8 cellular contexts compared by ENCODE assay signal in the genomic region with DNA sequence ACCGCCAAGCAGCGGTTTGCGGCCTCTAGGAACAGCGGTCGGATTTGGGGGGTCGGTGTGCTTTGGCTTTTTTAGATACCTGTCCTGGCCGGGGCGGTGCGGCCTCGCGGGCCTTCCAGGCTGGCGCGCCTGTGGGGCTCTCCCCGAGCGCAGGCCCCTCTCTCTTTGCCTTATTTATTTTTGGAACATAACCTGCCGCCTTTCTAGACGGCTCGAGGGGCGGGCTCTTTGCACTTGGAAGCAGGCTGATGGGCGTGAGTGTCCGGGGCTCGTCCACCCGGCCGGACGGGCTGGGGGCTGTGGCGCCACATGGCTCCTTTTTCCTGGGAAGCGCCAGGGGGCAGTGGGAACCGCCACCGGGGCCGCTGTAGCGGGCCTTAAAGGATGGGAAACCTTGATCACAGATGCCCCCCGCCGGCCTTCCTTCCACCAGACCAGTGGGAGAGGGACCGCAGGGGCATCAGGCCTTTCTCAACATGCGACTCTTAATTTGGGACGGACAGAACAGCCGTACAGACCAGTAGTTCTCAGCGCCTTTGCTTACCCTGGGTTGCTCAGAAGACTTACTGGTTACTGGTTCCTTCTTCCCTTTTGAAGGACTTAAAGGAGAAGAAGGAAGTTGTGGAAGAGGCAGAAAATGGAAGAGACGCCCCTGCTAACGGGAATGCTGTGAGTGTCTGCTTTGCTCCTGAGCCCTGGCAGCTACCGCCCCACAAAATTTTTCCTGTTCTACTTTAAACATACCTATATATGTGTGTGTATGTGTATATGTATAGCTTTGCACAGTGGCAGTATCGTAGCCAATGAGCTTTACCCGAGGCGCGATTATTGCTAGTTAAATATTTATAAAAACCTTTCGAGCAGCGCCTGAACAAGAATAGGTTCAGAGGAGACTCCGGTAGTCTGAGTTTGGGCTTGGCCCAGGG. TPM values are rescaled to one million over a fixed set of nuclear protein-coding genes. Genes with fewer than 3 reads are reported as not detected.
DNase-seq lines count a peak whose midpoint lies in the region; ATAC-seq, FAIRE-seq and TF ChIP-seq lines count a peak whose summit lies in the region.

No MANE protein-coding gene starts in this region.

- CTCF ChIA-PET in activated CD4-positive, alpha-beta memory T cell treated with anti-CD3 and anti-CD28 coated beads, Interleukin-2, amount 10 ng/mL, durations not matched to agents 7 days and 5 days (lab: Charles Lee) = interaction anchor here (4.4 to 12.1 kb wide), 4 partner anchors 34 to 99 kb away, joined by 67 to 244 read pairs (median 134); no protein-coding TSS in a partner anchor

- H3K4me3 Mint-ChIP-seq in activated CD4-positive, alpha-beta memory T cell treated with anti-CD3 and anti-CD28 coated beads, Interleukin-2, amount 10 ng/mL, durations not matched to agents 7 days and 5 days = peak overlapping the region; percentile 81

- H3K4me2 ChIP-seq in osteoblast (ENCODE audit: insufficient read depth, low read length) = peak overlapping the region; percentile 81

- peak; percentile 13 for TF ChIP-seq CTCF in fibroblast of pulmonary artery (IDR thresholded peaks at IDR 0.05; ENCODE audit: low read length, missing control alignments)
- TF ChIP-seq CTCF in osteoblast (IDR thresholded peaks at IDR 0.05; ENCODE audit: extremely low read depth, low read depth, low read length) = peak; percentile 6
- no peak for TF ChIP-seq CTCF in D721Med (IDR thresholded peaks at IDR 0.05; ENCODE audit: insufficient read depth, missing control alignments)

- POLR2A ChIA-PET in activated CD4-positive, alpha-beta memory T cell treated with anti-CD3 and anti-CD28 coated beads, Interleukin-2, amount 10 ng/mL, durations not matched to agents 7 days and 5 days (lab: Charles Lee) = interaction anchor here (1.0 to 6.3 kb wide), 11 partner anchors 11 to 247 kb away, joined by 4 to 141 read pairs (median 30); partner anchors contain the start of gene NCL

- peak; percentile 37 for DNase-seq in ACHN
- DNase-seq in HAP-1 (ENCODE audit: low spot score in 2 of 2) = peak; percentile 6 to 60
- peak; percentile 35 for DNase-seq in activated CD4-positive, alpha-beta memory T cell treated with anti-CD3 and anti-CD28 coated beads, Interleukin-2, amount 10 ng/mL, durations not matched to agents 7 days and 5 days
- DNase-seq in fibroblast of pulmonary artery (ENCODE audit: low read depth) = no peak
- DNase-seq in osteoblast (ENCODE audit: insufficient read length, low spot score, missing footprints) = peak; percentile 90
- DNase-seq in D721Med (ENCODE audit: insufficient read length, low spot score) = no peak
- DNase-seq in dedifferentiated amniotic fluid mesenchymal stem cell (ENCODE audit: extremely low spot score) = no peak

- H3K27me3 Mint-ChIP-seq in activated CD4-positive, alpha-beta memory T cell treated with anti-CD3 and anti-CD28 coated beads, Interleukin-2, amount 10 ng/mL, durations not matched to agents 7 days and 5 days = no peaks in the 10 kb centered on the region

- H4K20me1 ChIP-seq in osteoblast (ENCODE audit: insufficient read depth, low read length) = peaks cover 37% of the 10 kb centered on the region

- H3K4me1 ChIP-seq in HAP-1 = peaks cover 17% of the 10 kb centered on the region
- peaks cover 34% of the 10 kb centered on the region for H3K4me1 ChIP-seq in osteoblast (ENCODE audit: insufficient read depth, low read length)

- H3K36me3 ChIP-seq in HAP-1 (replicated peaks) = peaks cover 60% of the 10 kb centered on the region
- H3K36me3 ChIP-seq in osteoblast (ENCODE audit: insufficient read depth, low read length) = peaks cover 18% of the 10 kb centered on the region

- H3K36me3 Mint-ChIP-seq in activated CD4-positive, alpha-beta memory T cell treated with anti-CD3 and anti-CD28 coated beads, Interleukin-2, amount 10 ng/mL, durations not matched to agents 7 days and 5 days (ENCODE audit: low read depth) = peaks cover 55% of the 10 kb centered on the region

- no peak overlapping the region for H2AFZ ChIP-seq in osteoblast (ENCODE audit: low read length)

- H3K27me3 ChIP-seq in HAP-1 (ENCODE audit: low read depth) = no peaks in the 10 kb centered on the region
- H3K27me3 ChIP-seq in osteoblast (ENCODE audit: insufficient read depth, low read length) = no peaks in the 10 kb centered on the region

- H3K79me2 ChIP-seq in osteoblast (ENCODE audit: insufficient read depth, low read length) = peaks cover 51% of the 10 kb centered on the region

- H3K27ac Mint-ChIP-seq in activated CD4-positive, alpha-beta memory T cell treated with anti-CD3 and anti-CD28 coated beads, Interleukin-2, amount 10 ng/mL, durations not matched to agents 7 days and 5 days = peak overlapping the region; percentile 87

- H3K9me3 ChIP-seq in HAP-1 (no peaks in the 10 kb centered on the region), osteoblast (ENCODE audit: low read depth, low read length) (no peaks in the 10 kb centered on the region)

- H3K9me3 Mint-ChIP-seq in activated CD4-positive, alpha-beta memory T cell treated with anti-CD3 and anti-CD28 coated beads, Interleukin-2, amount 10 ng/mL, durations not matched to agents 7 days and 5 days = no peaks in the 10 kb centered on the region

- H3K27ac ChIP-seq in osteoblast (ENCODE audit: low read depth, low read length) = peak overlapping the region; percentile 61

- in situ Hi-C loops in ACHN (cut with HindIII; ENCODE audit: low pct_ligation_motif_present, low pct_unique_long_range_greater_than_20kb, low sequenced_read_pairs) (no loop called here), HAP-1 (cut with MboI; ENCODE audit: low sequenced_read_pairs) (no loop called here)

- peak overlapping the region; percentile 99 for H3K4me3 ChIP-seq in HAP-1
- H3K4me3 ChIP-seq in fibroblast of pulmonary artery (replicated peaks; ENCODE audit: low read depth, low read length) = peak overlapping the region; percentile 81
- peak overlapping the region; percentile 95 for H3K4me3 ChIP-seq in osteoblast (ENCODE audit: insufficient read depth, low read length)

- ATAC-seq in GM18861 (IDR thresholded peaks at IDR 0.05; ENCODE audit: unreplicated experiment) = no peak

- FAIRE-seq in D721Med (lab: Jason Lieb, UNC) = no peak

- H3K4me1 Mint-ChIP-seq in activated CD4-positive, alpha-beta memory T cell treated with anti-CD3 and anti-CD28 coated beads, Interleukin-2, amount 10 ng/mL, durations not matched to agents 7 days and 5 days = peaks cover 30% of the 10 kb centered on the region

RNA-seq across cellular contexts. Expression of gene PTMA, which starts 2.7 kb away (rescaled TPM):
- total RNA-seq in activated CD4-positive, alpha-beta memory T cell treated with anti-CD3 and anti-CD28 coated beads, Interleukin-2, amount 10 ng/mL, durations not matched to agents 7 days and 5 days = 1,000 to 10,000 TPM; 1,300 to 1,326 TPM
- total RNA-seq in osteoblast = 459 and 545 TPM in 2 replicates

Comparison
In these comparisons a context has a peak if more than half of its experiments do, and no peak if none do; other contexts are left out.
1. DNase-seq: peak in ACHN (single experiment), HAP-1 (2 of 2), activated CD4-positive, alpha-beta memory T cell treated with anti-CD3 and anti-CD28 coated beads, Interleukin-2, amount 10 ng/mL, durations not matched to agents 7 days and 5 days (single experiment) and osteoblast (single experiment); none in fibroblast of pulmonary artery (single experiment), D721Med (single experiment) and dedifferentiated amniotic fluid mesenchymal stem cell (single experiment).
2. Peak in every context shown above with its lines, with median percentiles within 50 percentile points of each other: H3K4me3 ChIP-seq.